In genomic region chr11:21988477-21988876, GRCh38 we compare ENCODE assay signal across 14 cellular contexts.
A peak's percentile ranks its signal among the peaks of the same experiment; 100 is the strongest.
DNase-seq lines count a peak whose midpoint lies in the region; ATAC-seq and TF ChIP-seq lines count a peak whose summit lies in the region.
"Had no signal": no experiment of that assay in that cellular context is flagged by ENCODE, and none has a peak within 500 bp of the region (broad histone marks: within the 10 kb centered on the region; RNA-seq: fewer than 3 reads in every experiment).

No MANE protein-coding gene starts in this region.

- H3K4me3 ChIP-seq in heart right ventricle, result no peak overlapping the region
- H3K4me3 ChIP-seq in epithelial cell of proximal tubule (ENCODE audit: low read depth, low read length), result no peak overlapping the region
- no peak overlapping the region for H3K4me3 ChIP-seq in mucosa of descending colon
- H3K4me3 ChIP-seq: BLaER1 treated with 17β-estradiol and CSF1 and Interleukin-3, amounts not matched to agents 10 nM and 100 nM; ovary had no signal

- H3K36me3 Mint-ChIP-seq in activated T-helper 17 cell treated with anti-CD3 and anti-CD28 coated beads, Interleukin-2, amount 50 U/mL, for 72 hours (ENCODE audit: low read depth), result no peaks in the 10 kb centered on the region
- H3K36me3 Mint-ChIP-seq: stimulated activated naive B cell treated with anti-CD40 and anti-IgM and Interleukin-4, amounts not matched to agents 10 μg/mL and 1 μg/mL and 100 μg/mL, for 72 hours had no signal

- H3K27ac ChIP-seq in heart right ventricle, result no peak overlapping the region
- H3K27ac ChIP-seq: BLaER1 treated with 17β-estradiol and CSF1 and Interleukin-3, amounts not matched to agents 10 nM and 100 nM; ovary had no signal

- no peak overlapping the region for H3K4me3 Mint-ChIP-seq in activated T-helper 17 cell treated with anti-CD3 and anti-CD28 coated beads, Interleukin-2, amount 50 U/mL, for 72 hours
- H3K4me3 Mint-ChIP-seq: stimulated activated naive B cell treated with anti-CD40 and anti-IgM and Interleukin-4, amounts not matched to agents 10 μg/mL and 1 μg/mL and 100 μg/mL, for 72 hours had no signal

- peak in 5 of 9 donors; percentile 11 to 44 (median 32) for TF ChIP-seq CTCF in heart right ventricle (IDR thresholded peaks at IDR 0.05)
- TF ChIP-seq CTCF in epithelial cell of proximal tubule (conservative IDR thresholded peaks at IDR 0.05; ENCODE audit: low read depth, low read length), result peak; percentile 36
- no peak for TF ChIP-seq CTCF in mucosa of descending colon (IDR thresholded peaks at IDR 0.05)

- intact Hi-C loops in heart right ventricle (cut with DNase I) (loop anchor here in 1 of 10 donors (10.0 kb wide), 1 partner anchor 54 kb away; no protein-coding TSS in a partner anchor), cardiac septum (cut with DNase I) (no loop called here), mucosa of descending colon (cut with DNase I, micrococcal nuclease) (no loop called here)

- no peaks in the 10 kb centered on the region for H3K36me3 ChIP-seq in heart right ventricle
- no peaks in the 10 kb centered on the region for H3K36me3 ChIP-seq in mucosa of descending colon (ENCODE audit: low read depth)
- H3K36me3 ChIP-seq: ovary had no signal

- no peak for DNase-seq in heart right ventricle
- no peak for DNase-seq in cardiac septum (ENCODE audit: low spot score)
- DNase-seq in NCI-H69 (lab: John Stamatoyannopoulos, UW), result peak; percentile 73
- no peak for DNase-seq in epithelial cell of proximal tubule (ENCODE audit: low read depth)
- DNase-seq in KBM-7, result no peak
- no peak for DNase-seq in mucosa of descending colon
- DNase-seq: activated CD4-positive, CD25-positive, alpha-beta regulatory T cell treated with anti-CD3 and anti-CD28 coated beads, Interleukin-2, amount 50 U/mL, for 72 hours; hippocampal formation; ovary; stimulated activated CD4-positive, alpha-beta T cell treated with anti-CD3 and anti-CD28 coated beads, Interleukin-4, amount 100 ng/mL, for 1 hour; stimulated activated naive B cell treated with anti-CD40 and anti-IgM and Interleukin-4, amounts not matched to agents 10 μg/mL and 1 μg/mL and 100 μg/mL, for 72 hours had no signal

- no peaks in the 10 kb centered on the region for H3K4me1 Mint-ChIP-seq in activated T-helper 17 cell treated with anti-CD3 and anti-CD28 coated beads, Interleukin-2, amount 50 U/mL, for 72 hours
- H3K4me1 Mint-ChIP-seq: stimulated activated naive B cell treated with anti-CD40 and anti-IgM and Interleukin-4, amounts not matched to agents 10 μg/mL and 1 μg/mL and 100 μg/mL, for 72 hours had no signal

- in situ Hi-C loops in KBM-7 (cut with MboI; ENCODE audit: low pct_unique_long_range_greater_than_20kb, low sequenced_read_pairs), result no loop called here

- no peaks in the 10 kb centered on the region for H3K27me3 Mint-ChIP-seq in activated T-helper 17 cell treated with anti-CD3 and anti-CD28 coated beads, Interleukin-2, amount 50 U/mL, for 72 hours
- H3K27me3 Mint-ChIP-seq: stimulated activated naive B cell treated with anti-CD40 and anti-IgM and Interleukin-4, amounts not matched to agents 10 μg/mL and 1 μg/mL and 100 μg/mL, for 72 hours had no signal

- ATAC-seq in heart right ventricle (no peak), HG02970 (IDR thresholded peaks at IDR 0.05; ENCODE audit: low FRiP score, unreplicated experiment) (no peak), mucosa of descending colon (no peak)
- ATAC-seq in activated T-helper 17 cell treated with anti-CD3 and anti-CD28 coated beads, Interleukin-2, amount 50 U/mL, for 72 hours (replicated peaks), result no peak
- ATAC-seq: stimulated activated naive B cell treated with anti-CD40 and anti-IgM and Interleukin-4, amounts not matched to agents 10 μg/mL and 1 μg/mL and 100 μg/mL, for 72 hours had no signal

- H3K27ac Mint-ChIP-seq in activated T-helper 17 cell treated with anti-CD3 and anti-CD28 coated beads, Interleukin-2, amount 50 U/mL, for 72 hours, result no peak overlapping the region
- H3K27ac Mint-ChIP-seq: stimulated activated naive B cell treated with anti-CD40 and anti-IgM and Interleukin-4, amounts not matched to agents 10 μg/mL and 1 μg/mL and 100 μg/mL, for 72 hours had no signal

- H3K9me3 ChIP-seq in heart right ventricle (no peaks in the 10 kb centered on the region), mucosa of descending colon (no peaks in the 10 kb centered on the region)
- H3K9me3 ChIP-seq: BLaER1 treated with 17β-estradiol and CSF1 and Interleukin-3, amounts not matched to agents 10 nM and 100 nM; ovary had no signal

- H3K27me3 ChIP-seq in heart right ventricle, result no peaks in the 10 kb centered on the region
- H3K27me3 ChIP-seq: BLaER1 treated with 17β-estradiol and CSF1 and Interleukin-3, amounts not matched to agents 10 nM and 100 nM; ovary had no signal

- H3K4me1 ChIP-seq in heart right ventricle (no peaks in the 10 kb centered on the region), mucosa of descending colon (ENCODE audit: low read depth) (no peaks in the 10 kb centered on the region)
- H3K4me1 ChIP-seq: BLaER1 treated with 17β-estradiol and CSF1 and Interleukin-3, amounts not matched to agents 10 nM and 100 nM had no signal

- WGBS in heart right ventricle, 2 donors, result 36 to 58% methylated on average over 1 of the region's 1 CpG

- H3K9me3 Mint-ChIP-seq in activated T-helper 17 cell treated with anti-CD3 and anti-CD28 coated beads, Interleukin-2, amount 50 U/mL, for 72 hours, result peaks cover 5% of the 10 kb centered on the region
- H3K9me3 Mint-ChIP-seq: stimulated activated naive B cell treated with anti-CD40 and anti-IgM and Interleukin-4, amounts not matched to agents 10 μg/mL and 1 μg/mL and 100 μg/mL, for 72 hours had no signal
